8 cellular contexts compared by ENCODE assay signal in the genomic region with DNA sequence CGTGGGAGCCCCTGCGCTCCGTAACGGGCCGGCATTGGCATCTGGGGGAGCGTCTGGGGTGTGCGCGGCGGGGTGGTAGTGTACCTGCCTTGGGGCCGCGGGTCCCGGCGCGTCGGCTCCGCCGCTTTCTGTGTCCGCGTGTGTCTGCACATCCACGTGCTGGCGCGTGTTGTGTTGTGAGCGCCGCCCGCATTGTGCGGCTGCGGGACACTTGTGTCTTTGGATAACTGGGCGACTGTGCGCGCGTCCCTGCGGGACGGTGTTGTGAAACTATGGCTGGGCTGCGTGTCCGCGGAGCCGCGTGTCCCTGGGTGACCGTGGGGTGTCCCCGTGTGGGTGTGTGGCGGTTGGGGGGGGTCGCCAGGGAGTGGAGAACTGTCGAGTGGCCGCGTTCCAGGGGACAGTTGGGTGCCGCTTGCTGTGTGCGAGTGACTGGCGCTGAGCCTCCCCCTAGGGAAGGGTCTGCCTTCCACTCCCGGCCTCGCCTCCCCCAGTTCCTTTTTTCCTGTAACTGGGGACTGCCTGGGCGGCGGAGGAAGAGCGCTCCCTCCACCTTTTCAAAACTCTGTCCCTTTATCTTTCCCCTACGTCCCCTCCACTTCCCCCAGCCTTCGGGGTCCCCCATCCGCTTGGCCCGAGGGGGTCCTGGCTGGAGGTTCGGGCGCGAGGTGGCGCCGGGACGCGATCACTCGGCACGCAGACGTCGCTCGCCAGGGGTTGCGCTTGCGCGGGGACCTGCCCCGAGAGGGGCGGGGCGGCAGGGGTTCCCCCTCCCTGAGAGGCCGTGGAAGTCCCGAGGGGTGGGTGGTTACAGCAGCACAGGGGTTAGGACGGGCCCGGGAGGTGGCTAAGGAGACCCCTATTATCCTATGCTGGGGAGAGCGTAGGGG. TPM values are rescaled to one million over a fixed set of nuclear protein-coding genes. Genes with fewer than 3 reads are reported as not detected.
DNase-seq lines count a peak whose midpoint lies in the region; ATAC-seq, FAIRE-seq and TF ChIP-seq lines count a peak whose summit lies in the region.

No MANE protein-coding gene starts in this region.

- peak in 2 of 3 experiments; percentile 4 to 30 for TF ChIP-seq CTCF in ascending aorta (IDR thresholded peaks at IDR 0.05)

- H3K9ac ChIP-seq in GM23248, result peak overlapping the region; percentile 80
- H3K9ac ChIP-seq in iPS-15b (ENCODE audit: low read depth, low read length), result no peak overlapping the region

- peak; percentile 78 for DNase-seq in AG20443 (ENCODE audit: low spot score)
- peak; percentile 76 for DNase-seq in GM23248
- peak; percentile 42 to 66 (median 54) for DNase-seq in T-helper 1 cell
- peak in 1 of 2 donors; percentile 83 for DNase-seq in ascending aorta (ENCODE audit: low spot score in 2 of 2)
- DNase-seq in small intestine, result peak; percentile 43
- DNase-seq in HuH-7 (ENCODE audit: low spot score), result no peak

- H3K36me3 ChIP-seq in GM23248 (ENCODE audit: low read depth) (no peaks in the 10 kb centered on the region), ascending aorta (no peaks in the 10 kb centered on the region), iPS-15b (ENCODE audit: control insufficient read depth, insufficient read depth, low read length) (no peaks in the 10 kb centered on the region), small intestine (ENCODE audit: control insufficient read depth in 2 of 2, insufficient read depth in 2 of 2, low read length in 2 of 2) (no peaks in the 10 kb centered on the region)

- H3K27me3 ChIP-seq in GM23248 (replicated peaks; ENCODE audit: insufficient read depth) (no peaks in the 10 kb centered on the region), ascending aorta (no peaks in the 10 kb centered on the region), iPS-15b (ENCODE audit: control insufficient read depth, insufficient read depth, low read length) (peaks cover 85% of the 10 kb centered on the region), small intestine (ENCODE audit: control insufficient read depth in 2 of 2, insufficient read depth in 2 of 2, low read length in 2 of 2) (no peaks in the 10 kb centered on the region)

- intact Hi-C loops in ascending aorta (cut with DNase I), result no loop called here

- 2% methylated on average over 57 to 68 of the region's 80 CpGs for WGBS in GM23248 (ENCODE audit: low coverage in 1 of 2, low lambda C conversion rate in 2 of 2, missing lambda C conversion rate in 2 of 2), 2 experiments
- 0 to 1% (median 1%) methylated on average over 70 to 80 of the region's 80 CpGs for WGBS in small intestine, 3 donors

- H3K27ac ChIP-seq in GM23248, result peak overlapping the region; percentile 41
- H3K27ac ChIP-seq in ascending aorta, result peak overlapping the region; percentile 93 to 94
- peak overlapping the region; percentile 43 to 88 for H3K27ac ChIP-seq in small intestine (ENCODE audit: low read depth in 1 of 2, low read length in 1 of 2)

- no peak for ATAC-seq in GM21515 (IDR thresholded peaks at IDR 0.05; ENCODE audit: unreplicated experiment)

- peaks cover 53% of the 10 kb centered on the region for H3K79me2 ChIP-seq in GM23248 (ENCODE audit: insufficient read depth)

- H3K9me3 ChIP-seq in GM23248 (ENCODE audit: low read depth), result no peaks in the 10 kb centered on the region
- no peaks in the 10 kb centered on the region for H3K9me3 ChIP-seq in ascending aorta
- no peaks in the 10 kb centered on the region for H3K9me3 ChIP-seq in iPS-15b (ENCODE audit: control insufficient read depth, insufficient read depth, low read length)
- H3K9me3 ChIP-seq in small intestine (ENCODE audit: control insufficient read depth, low read depth), result no peaks in the 10 kb centered on the region

- peak overlapping the region; percentile 99 for H3K4me3 ChIP-seq in GM23248
- peak overlapping the region; percentile 83 to 99 for H3K4me3 ChIP-seq in ascending aorta
- peak overlapping the region; percentile 26 for H3K4me3 ChIP-seq in iPS-15b (ENCODE audit: low read depth, low read length)
- H3K4me3 ChIP-seq in small intestine (ENCODE audit: low read depth in 1 of 2, low read length in 2 of 2), result peak overlapping the region; percentile 100

- no peaks in the 10 kb centered on the region for H4K20me1 ChIP-seq in GM23248 (ENCODE audit: insufficient read depth)

- no peaks in the 10 kb centered on the region for H3K9me2 ChIP-seq in GM23248 (ENCODE audit: insufficient read depth)

- FAIRE-seq in small intestine (lab: Jason Lieb, UNC), result no peak

- H3F3A ChIP-seq in GM23248 (ENCODE audit: insufficient read depth), result peaks cover 19% of the 10 kb centered on the region; the same call in 1 of the 2 replicates

- peak overlapping the region; percentile 96 for H3K4me2 ChIP-seq in GM23248 (ENCODE audit: unreplicated experiment)

- in situ Hi-C loops in GM23248 (cut with MboI), result no loop called here

- peaks cover 7% of the 10 kb centered on the region for H3K4me1 ChIP-seq in GM23248 (ENCODE audit: insufficient read depth)
- H3K4me1 ChIP-seq in ascending aorta, result peaks cover 19 to 34% of the 10 kb centered on the region in 2 donors
- no peaks in the 10 kb centered on the region for H3K4me1 ChIP-seq in iPS-15b (ENCODE audit: control insufficient read depth, insufficient read depth, low read length)
- H3K4me1 ChIP-seq in small intestine (ENCODE audit: control insufficient read depth in 2 of 2, insufficient read depth in 1 of 2, low read depth in 1 of 2, low read length in 1 of 2), result no peaks in the 10 kb centered on the region

- peak overlapping the region; percentile 62 for H2AFZ ChIP-seq in GM23248

RNA-seq across cellular contexts. Expression of a gene that starts 5.6 kb away (rescaled TPM):
- 50.4 and 51.9 TPM in 2 replicates for total RNA-seq in GM23248 (2014; rRNA removed; shearing (Covaris generic))
- polyA plus RNA-seq in GM23248 (2016; fragmentation: Nextera tagmentation; extraction: Ambion mirVana) (106 and 108 TPM in 2 replicates), small intestine (10 to 100 TPM in 1 of 3 donors, 1 to 10 TPM in 2; 4.5 to 37.9 (median 6.2) TPM)
- 194 TPM for total RNA-seq in ascending aorta

Comparison
In these comparisons a context has a peak if more than half of its experiments do, and no peak if none do; other contexts are left out.
1. H3K27ac ChIP-seq: peak in every context shown above with its lines; median percentile 94 in ascending aorta; 66 in small intestine; 41 in GM23248.
2. H3K4me3 ChIP-seq: peak in every context shown above with its lines; median percentile 100 in small intestine; 99 in GM23248; 91 in ascending aorta; 26 in iPS-15b.